8 cellular contexts compared by ENCODE assay signal in the genomic region with DNA sequence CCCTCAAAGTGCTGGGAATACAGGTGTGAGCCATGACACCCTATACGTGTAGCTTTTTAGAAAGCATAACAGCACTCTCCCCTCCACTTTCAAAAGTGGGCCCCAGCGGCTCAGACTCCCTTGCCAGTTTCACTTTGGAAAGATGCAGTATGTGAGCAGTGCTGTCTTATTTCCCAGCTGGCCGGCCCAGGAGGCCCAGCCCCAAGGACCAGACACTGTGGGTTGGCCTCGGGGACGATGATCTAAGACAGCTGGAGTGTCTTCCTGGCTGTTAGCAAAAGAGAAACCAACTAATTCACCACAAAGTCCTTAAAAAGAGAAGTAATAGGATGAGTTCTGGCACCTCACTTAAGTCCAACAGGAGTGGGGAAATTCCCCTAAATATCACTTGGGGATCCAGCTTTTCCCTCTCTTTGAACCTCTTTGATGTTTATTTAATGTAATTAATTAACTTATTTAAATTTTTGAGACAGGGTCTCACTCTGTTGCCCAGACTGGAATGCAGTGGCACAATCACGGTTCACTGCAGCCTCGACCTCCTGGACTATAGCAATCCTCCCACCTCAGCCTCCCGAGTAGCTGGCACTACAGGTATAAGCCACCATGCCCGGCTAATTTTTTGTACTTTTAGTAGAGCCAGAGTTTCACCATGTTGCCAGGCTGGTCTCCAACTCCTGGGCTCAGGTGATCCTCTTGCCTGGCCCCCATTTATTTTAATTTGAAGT. TPM values are rescaled to one million over a fixed set of nuclear protein-coding genes. Genes with fewer than 3 reads are reported as not detected.
DNase-seq lines count a peak whose midpoint lies in the region; ATAC-seq and TF ChIP-seq lines count a peak whose summit lies in the region.

No MANE protein-coding gene starts in this region.

- H3K27me3 Mint-ChIP-seq in progenitor cell of endocrine pancreas = no peaks in the 10 kb centered on the region

- peak overlapping the region; percentile 43 for H3K27ac Mint-ChIP-seq in progenitor cell of endocrine pancreas

- H3K4me3 Mint-ChIP-seq in progenitor cell of endocrine pancreas (ENCODE audit: low read depth) = no peak overlapping the region

- H3K4me1 Mint-ChIP-seq in progenitor cell of endocrine pancreas (ENCODE audit: low read depth) = peaks cover 11% of the 10 kb centered on the region

- no peaks in the 10 kb centered on the region for H3K36me3 Mint-ChIP-seq in progenitor cell of endocrine pancreas (ENCODE audit: insufficient read depth)

- ATAC-seq in GM18511 (IDR thresholded peaks at IDR 0.05; ENCODE audit: unreplicated experiment) (peak; percentile 89), HG02763 (IDR thresholded peaks at IDR 0.05; ENCODE audit: unreplicated experiment) (peak; percentile 66), esophagus mucosa (no peak), HG02970 (IDR thresholded peaks at IDR 0.05; ENCODE audit: low FRiP score, unreplicated experiment) (no peak)

- no peak for TF ChIP-seq CTCF in progenitor cell of endocrine pancreas (IDR thresholded peaks at IDR 0.05; ENCODE audit: unreplicated experiment)

- no peaks in the 10 kb centered on the region for H3K9me3 Mint-ChIP-seq in progenitor cell of endocrine pancreas (ENCODE audit: low read depth)

- DNase-seq in RPMI7951 (ENCODE audit: low read depth) (peak; percentile 98), fibroblast of peridontal ligament (ENCODE audit: extremely low read depth) (peak; percentile 81), progenitor cell of endocrine pancreas (ENCODE audit: low spot score, unreplicated experiment) (no peak)
- DNase-seq in activated CD4-positive, CD25-positive, alpha-beta regulatory T cell (lab: John Stamatoyannopoulos, UW) = no peak

RNA-seq across cellular contexts. Expression of a gene that starts 17.6 kb away (rescaled TPM):
- 680 and 835 TPM in 2 replicates for total RNA-seq in RPMI7951 (2014; rRNA removed; shearing (Covaris generic))
- 90.4 TPM in 2 replicates for total RNA-seq in progenitor cell of endocrine pancreas
- 56.8 TPM for total RNA-seq in esophagus mucosa

Comparison
In these comparisons a context has a peak if more than half of its experiments do, and no peak if none do; other contexts are left out.
1. ATAC-seq: peak in GM18511 (single experiment) and HG02763 (single experiment); none in esophagus mucosa (single experiment) and HG02970 (single experiment).
2. DNase-seq: peak in RPMI7951 (single experiment) and fibroblast of peridontal ligament (single experiment); none in progenitor cell of endocrine pancreas (single experiment) and activated CD4-positive, CD25-positive, alpha-beta regulatory T cell (0 of 4).